In the genomic region with DNA sequence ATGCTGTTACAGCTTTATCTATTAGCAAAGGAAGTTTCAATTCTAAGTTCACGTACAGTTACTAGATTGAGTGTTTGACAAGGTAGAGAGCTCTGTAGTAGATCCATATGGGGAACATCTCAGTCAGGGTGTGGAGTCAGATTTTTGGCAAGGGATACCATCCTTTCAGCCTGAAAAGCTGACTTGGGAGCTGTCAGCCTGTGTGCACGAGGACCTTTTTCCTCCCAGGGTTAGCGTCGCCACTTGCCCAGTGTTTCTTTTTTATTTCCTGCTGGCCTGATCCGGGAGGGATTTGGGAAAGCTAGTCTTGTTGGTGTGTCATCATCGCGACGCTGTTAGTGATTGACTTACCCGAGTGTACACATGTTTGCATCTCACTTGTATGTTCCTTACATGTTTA, we compare ENCODE assay signal across 17 cellular contexts. TPM values are rescaled to one million over a fixed set of nuclear protein-coding genes. Genes with fewer than 3 reads are reported as not detected.
DNase-seq lines count a peak whose midpoint lies in the region; ATAC-seq and TF ChIP-seq lines count a peak whose summit lies in the region.
"Had no signal": no experiment of that assay in that cellular context is flagged by ENCODE, and none has a peak within 500 bp of the region (broad histone marks: within the 10 kb centered on the region; RNA-seq: fewer than 3 reads in every experiment).

No MANE protein-coding gene starts in this region.

- peak; percentile 9 for ATAC-seq in sciatic nerve
- no peak for ATAC-seq in activated CD8-positive, alpha-beta memory T cell treated with anti-CD3 and anti-CD28 coated beads, Interleukin-2, amount 10 ng/mL, durations not matched to agents 7 days and 5 days
- ATAC-seq in HG03520 (IDR thresholded peaks at IDR 0.05; ENCODE audit: unreplicated experiment), result no peak
- ATAC-seq: Panc1 had no signal

- H3K4me3 ChIP-seq in Caco-2 (ENCODE audit: low read depth, low read length) (no peak overlapping the region), coronary artery (peak overlapping the region; percentile 1), hepatocyte (no peak overlapping the region)

- H3K9me2 ChIP-seq in hepatocyte (replicated peaks; ENCODE audit: insufficient read depth), result no peaks in the 10 kb centered on the region

- H3K4me1 ChIP-seq in Caco-2 (peaks cover 18% of the 10 kb centered on the region), hepatocyte (ENCODE audit: insufficient read depth) (peaks cover 10% of the 10 kb centered on the region)

- peaks cover 13% of the 10 kb centered on the region for H3K4me1 Mint-ChIP-seq in Caco-2 (ENCODE audit: low read depth, unreplicated experiment)
- peaks cover 8% of the 10 kb centered on the region for H3K4me1 Mint-ChIP-seq in activated CD8-positive, alpha-beta memory T cell treated with anti-CD3 and anti-CD28 coated beads, Interleukin-2, amount 10 ng/mL, durations not matched to agents 7 days and 5 days
- H3K4me1 Mint-ChIP-seq: CD14-positive monocyte had no signal

- H3K27ac ChIP-seq in coronary artery, result no peak overlapping the region
- H3K27ac ChIP-seq in hepatocyte, result peak overlapping the region; percentile 65

- TF ChIP-seq CTCF in Caco-2 (IDR thresholded peaks at IDR 0.05; ENCODE audit: insufficient read depth in 1 of 2, low read depth in 1 of 2, low read length in 1 of 2, severe bottlenecking in 1 of 2, unreplicated experiment in 1 of 2) (no peak), coronary artery (IDR thresholded peaks at IDR 0.05) (no peak), hepatocyte (IDR thresholded peaks at IDR 0.05; ENCODE audit: poor library complexity) (no peak)

- H3K79me2 ChIP-seq in hepatocyte, result no peaks in the 10 kb centered on the region

- no peaks in the 10 kb centered on the region for H3K9me3 Mint-ChIP-seq in Caco-2 (ENCODE audit: unreplicated experiment)
- no peaks in the 10 kb centered on the region for H3K9me3 Mint-ChIP-seq in activated CD8-positive, alpha-beta memory T cell treated with anti-CD3 and anti-CD28 coated beads, Interleukin-2, amount 10 ng/mL, durations not matched to agents 7 days and 5 days (ENCODE audit: low read depth)
- H3K9me3 Mint-ChIP-seq: HFFc6 had no signal

- H2AFZ ChIP-seq in hepatocyte, result no peak overlapping the region

- H3K27me3 ChIP-seq in Caco-2 (replicated peaks; ENCODE audit: control insufficient read depth, insufficient read depth, low read length), result no peaks in the 10 kb centered on the region
- no peaks in the 10 kb centered on the region for H3K27me3 ChIP-seq in hepatocyte

- BruUV-seq in Caco-2 (replicated peaks; lab: Mats Ljungman, UMichigan), result no TSS peak

- no peak overlapping the region for H3K4me3 Mint-ChIP-seq in Caco-2 (ENCODE audit: unreplicated experiment)
- no peak overlapping the region for H3K4me3 Mint-ChIP-seq in activated CD8-positive, alpha-beta memory T cell treated with anti-CD3 and anti-CD28 coated beads, Interleukin-2, amount 10 ng/mL, durations not matched to agents 7 days and 5 days
- H3K4me3 Mint-ChIP-seq: CD14-positive monocyte, HFFc6 had no signal

- no peaks in the 10 kb centered on the region; the same call in 1 of the 2 replicates for H3K36me3 ChIP-seq in Caco-2 (ENCODE audit: control insufficient read depth, insufficient read depth, low read length)
- H3K36me3 ChIP-seq in hepatocyte (replicated peaks; ENCODE audit: insufficient read depth, low read depth), result no peaks in the 10 kb centered on the region

- POLR2A ChIA-PET in Caco-2 (lab: Charles Lee), result no interaction called here

- peak overlapping the region; percentile 23 for H3K27ac Mint-ChIP-seq in Caco-2 (ENCODE audit: unreplicated experiment)
- no peak overlapping the region for H3K27ac Mint-ChIP-seq in activated CD8-positive, alpha-beta memory T cell treated with anti-CD3 and anti-CD28 coated beads, Interleukin-2, amount 10 ng/mL, durations not matched to agents 7 days and 5 days
- H3K27ac Mint-ChIP-seq: CD14-positive monocyte, HFFc6 had no signal

- intact Hi-C loops in Caco-2 (cut with micrococcal nuclease; ENCODE audit: unreplicated experiment) (loop anchor here (10.0 kb wide), 1 partner anchor 646 kb away; no protein-coding TSS in a partner anchor), sciatic nerve (cut with DNase I) (no loop called here)

- no peaks in the 10 kb centered on the region for H3K9me3 ChIP-seq in Caco-2
- H3K9me3 ChIP-seq in hepatocyte (ENCODE audit: low read depth), result no peaks in the 10 kb centered on the region

- H4K20me1 ChIP-seq in hepatocyte (ENCODE audit: insufficient read depth, poor library complexity, severe bottlenecking), result no peaks in the 10 kb centered on the region

- DNase-seq in Caco-2, result no peak
- no peak for DNase-seq in coronary artery (ENCODE audit: low spot score)
- DNase-seq in hepatocyte (ENCODE audit: low spot score), result peak; percentile 23
- no peak for DNase-seq in sciatic nerve (ENCODE audit: low spot score)
- no peak for DNase-seq in activated CD8-positive, alpha-beta memory T cell treated with anti-CD3 and anti-CD28 coated beads, Interleukin-2, amount 10 ng/mL, durations not matched to agents 7 days and 5 days
- no peak for DNase-seq in middle frontal gyrus (ENCODE audit: extremely low spot score, low spot score)
- DNase-seq: AML-193, DMS79, HFFc6, NCI-H1092, NCI-H1694, NCI-H226, NCI-H524 treated with DMSO at 0.1 percent for 48 hours, SHP77 had no signal

- CTCF ChIA-PET in Caco-2 (lab: Charles Lee), result interaction anchor here (1.0 kb wide), 1 partner anchor 111 kb away, joined by 3 read pairs; no protein-coding TSS in a partner anchor
- CTCF ChIA-PET in activated CD8-positive, alpha-beta memory T cell treated with anti-CD3 and anti-CD28 coated beads, Interleukin-2, amount 10 ng/mL, durations not matched to agents 7 days and 5 days (lab: Charles Lee), result no interaction called here

- peaks cover 6% of the 10 kb centered on the region for H3K36me3 Mint-ChIP-seq in Caco-2 (ENCODE audit: insufficient read depth, unreplicated experiment)
- peaks cover 24% of the 10 kb centered on the region for H3K36me3 Mint-ChIP-seq in activated CD8-positive, alpha-beta memory T cell treated with anti-CD3 and anti-CD28 coated beads, Interleukin-2, amount 10 ng/mL, durations not matched to agents 7 days and 5 days

- 48% methylated on average over 9 of the region's 9 CpGs for WGBS in hepatocyte (ENCODE audit: low lambda C conversion rate, missing lambda C conversion rate)

- peak overlapping the region; percentile 62 for H3K4me2 ChIP-seq in hepatocyte

- no peaks in the 10 kb centered on the region for H3K27me3 Mint-ChIP-seq in Caco-2 (ENCODE audit: insufficient read depth, unreplicated experiment)
- no peaks in the 10 kb centered on the region for H3K27me3 Mint-ChIP-seq in activated CD8-positive, alpha-beta memory T cell treated with anti-CD3 and anti-CD28 coated beads, Interleukin-2, amount 10 ng/mL, durations not matched to agents 7 days and 5 days

RNA-seq across cellular contexts. Expression of a gene that starts 29.5 kb away (rescaled TPM):
- total RNA-seq in Caco-2 (2022), result 45.0 and 47.8 TPM in 2 replicates
- 39.8 and 44.3 TPM in 2 replicates for total RNA-seq in hepatocyte
- polyA plus RNA-seq in hepatocyte, result 17.0 and 20.4 TPM in 2 replicates
- total RNA-seq in sciatic nerve, result 30.7 TPM
- total RNA-seq in activated CD8-positive, alpha-beta memory T cell treated with anti-CD3 and anti-CD28 coated beads, Interleukin-2, amount 10 ng/mL, durations not matched to agents 7 days and 5 days, result 10 to 100 TPM; 25.2 to 38.8 TPM
